Comparison of ENCODE assay signal across 8 cellular contexts in the genomic region with DNA sequence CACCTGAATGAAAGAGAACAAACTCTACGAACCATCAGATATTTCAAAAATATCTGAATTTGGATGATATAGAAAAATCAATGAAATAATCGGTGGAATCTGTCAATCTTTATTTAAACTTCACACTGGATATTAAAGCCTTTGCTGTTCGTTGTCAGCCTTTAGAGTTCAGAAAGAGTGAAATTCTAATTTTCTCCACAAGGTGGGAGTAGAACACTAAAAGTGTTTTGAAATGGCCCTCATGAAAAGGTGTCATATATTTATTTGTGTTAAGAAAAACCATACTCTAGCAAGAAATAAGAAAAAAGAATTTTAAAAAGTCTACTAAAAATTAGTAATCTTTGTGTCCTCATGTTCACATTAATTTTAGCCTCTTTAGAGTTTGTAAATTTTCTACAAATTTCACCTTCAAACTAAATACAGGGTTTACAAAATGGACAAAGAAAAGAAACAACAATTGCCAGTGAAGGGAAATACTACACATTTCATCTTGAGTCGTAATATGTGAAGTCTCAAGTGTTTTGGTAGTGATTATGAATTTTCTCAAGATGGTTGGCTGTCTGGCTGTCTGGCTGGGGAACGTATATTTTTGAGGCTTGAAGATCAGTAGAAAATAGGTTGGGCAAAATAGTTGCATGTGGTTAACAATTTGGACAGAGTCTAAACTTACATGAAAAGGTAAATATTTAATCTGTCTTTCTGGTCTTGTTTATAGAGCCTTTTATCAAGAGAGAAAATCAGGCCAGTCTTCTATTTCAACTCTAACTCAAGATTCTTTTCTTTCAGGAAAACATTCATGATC. TPM values are rescaled to one million over a fixed set of nuclear protein-coding genes. Genes with fewer than 3 reads are reported as not detected.
DNase-seq lines count a peak whose midpoint lies in the region; ATAC-seq and TF ChIP-seq lines count a peak whose summit lies in the region.

No MANE protein-coding gene starts in this region.

- dilution Hi-C loops in mammary epithelial cell (cut with HindIII; ENCODE audit: low sequenced_read_pairs): no loop called here

- no peak overlapping the region for H3K4me2 ChIP-seq in mammary epithelial cell (ENCODE audit: insufficient read depth, low read depth, low read length)

- DNase-seq in NCI-H345 (lab: John Stamatoyannopoulos, UW): peak; percentile 71
- DNase-seq in mammary epithelial cell: peak; percentile 30
- no peak for DNase-seq in lower lobe of right lung
- no peak for DNase-seq in C1 segment of cervical spinal cord (lab: John Stamatoyannopoulos, UW)
- no peak for DNase-seq in activated CD4-positive, alpha-beta T cell treated with anti-CD3 and anti-CD28 coated beads for 48 hours

- peaks cover 2% of the 10 kb centered on the region for H3K27me3 ChIP-seq in mammary epithelial cell (ENCODE audit: insufficient read depth, low read length)
- H3K27me3 ChIP-seq in lower lobe of right lung (ENCODE audit: low read depth): no peaks in the 10 kb centered on the region

- H4K20me1 ChIP-seq in mammary epithelial cell (ENCODE audit: insufficient read depth, low read length): no peaks in the 10 kb centered on the region

- H3K27ac ChIP-seq in C4-2B: peak overlapping the region; percentile 76; the same call in 1 of the 2 replicates
- H3K27ac ChIP-seq in mammary epithelial cell (ENCODE audit: insufficient read depth, low read depth, low read length): no peak overlapping the region
- no peak overlapping the region for H3K27ac ChIP-seq in lower lobe of right lung

- H3K36me3 ChIP-seq in mammary epithelial cell (ENCODE audit: insufficient read depth, low read length): no peaks in the 10 kb centered on the region
- H3K36me3 ChIP-seq in lower lobe of right lung: no peaks in the 10 kb centered on the region

- 21% methylated on average over 5 of the region's 5 CpGs for whole genome bisulfite sequencing in mammary epithelial cell (ENCODE audit: low coverage, missing lambda C conversion rate)

- intact Hi-C loops in mammary epithelial cell (cut with micrococcal nuclease) (loop anchor here (5.0 to 10.0 kb wide), 2 partner anchors 191 to 264 kb away; no protein-coding TSS in a partner anchor), lower lobe of right lung (cut with DNase I) (no loop called here)

- TF ChIP-seq CTCF in C4-2B (conservative IDR thresholded peaks at IDR 0.05): peak; percentile 92
- peak; percentile 52 to 66 for TF ChIP-seq CTCF in mammary epithelial cell (conservative IDR thresholded peaks at IDR 0.05 in 1 of 2, IDR thresholded peaks at IDR 0.05 in 1 of 2; ENCODE audit: extremely low read depth in 1 of 2, insufficient read depth in 1 of 2, low read depth in 1 of 2, low read length in 2 of 2)
- TF ChIP-seq CTCF in lower lobe of right lung (IDR thresholded peaks at IDR 0.05): peak; percentile 75

- CTCF ChIA-PET in mammary epithelial cell (lab: Charles Lee; ENCODE audit: low non-redundant PET): no interaction called here

- ATAC-seq in GM18858 (IDR thresholded peaks at IDR 0.05; ENCODE audit: unreplicated experiment) (peak; percentile 82), HG03280 (IDR thresholded peaks at IDR 0.05; ENCODE audit: unreplicated experiment) (peak; percentile 72), lower lobe of right lung (peak in 1 of 2 donors; percentile 85)

- H3K9ac ChIP-seq in mammary epithelial cell (ENCODE audit: insufficient read depth, low read length): no peak overlapping the region

- in situ Hi-C loops in mammary epithelial cell (cut with MboI; ENCODE audit: low sequenced_read_pairs in 2 of 2): no loop called here

- no peaks in the 10 kb centered on the region for H3K9me3 ChIP-seq in mammary epithelial cell (replicated peaks; ENCODE audit: insufficient read depth, low read length)
- H3K9me3 ChIP-seq in lower lobe of right lung: no peaks in the 10 kb centered on the region

- H3K79me2 ChIP-seq in mammary epithelial cell (ENCODE audit: insufficient read depth, low read length): no peaks in the 10 kb centered on the region

- H2AFZ ChIP-seq in mammary epithelial cell (ENCODE audit: low read depth, low read length): no peak overlapping the region

- BruUV-seq in mammary epithelial cell (replicated peaks; lab: Mats Ljungman, UMichigan): no TSS peak

- H3K4me3 ChIP-seq in mammary epithelial cell (replicated peaks in 1 of 3; ENCODE audit: insufficient read depth in 1 of 3, low read depth in 2 of 3, low read length in 3 of 3): no peak overlapping the region
- H3K4me3 ChIP-seq in lower lobe of right lung: no peak overlapping the region

- no peaks in the 10 kb centered on the region for H3K4me1 ChIP-seq in mammary epithelial cell (ENCODE audit: insufficient read depth, low read length)
- H3K4me1 ChIP-seq in lower lobe of right lung: no peaks in the 10 kb centered on the region

RNA-seq across cellular contexts. Expression of a gene that starts 43.7 kb away (rescaled TPM):
- total RNA-seq in mammary epithelial cell (10 to 100 TPM; 25.8 to 47.0 TPM), lower lobe of right lung (23.6 TPM)
- 8.2 TPM for polyA plus RNA-seq in mammary epithelial cell
- polyA minus RNA-seq in mammary epithelial cell: 7.4 TPM

RNA-seq across cellular contexts. Expression of a gene that starts 43.8 kb away (rescaled TPM):
- total RNA-seq in mammary epithelial cell: 10 to 100 TPM; 23.9 to 25.0 TPM
- polyA plus RNA-seq in mammary epithelial cell: 5.2 TPM
- polyA minus RNA-seq in mammary epithelial cell: 15.3 TPM
- 26.6 TPM for total RNA-seq in lower lobe of right lung

Comparison
In these comparisons a context has a peak if more than half of its experiments do, and no peak if none do; other contexts are left out.
1. DNase-seq: peak in NCI-H345 (single experiment) and mammary epithelial cell (single experiment); none in lower lobe of right lung (single experiment), C1 segment of cervical spinal cord (0 of 14) and activated CD4-positive, alpha-beta T cell treated with anti-CD3 and anti-CD28 coated beads for 48 hours (single experiment).
2. Peak in every context shown above with its lines, with median percentiles within 50 percentile points of each other: CTCF ChIP-seq.